15 cellular contexts compared by ENCODE assay signal in genomic region chr12:68231229-68231628, GRCh38. TPM values are rescaled to one million over a fixed set of nuclear protein-coding genes. Genes with fewer than 3 reads are reported as not detected.
"Had no signal": no experiment of that assay in that cellular context is flagged by ENCODE, and none has a peak within 500 bp of the region (broad histone marks: within the 10 kb centered on the region; RNA-seq: fewer than 3 reads in every experiment).

No MANE protein-coding gene starts in this region.

- H3K4me1 ChIP-seq: colonic mucosa had no signal

- ATAC-seq: activated naive CD8-positive, alpha-beta T cell treated with anti-CD3 and anti-CD28 coated beads, Interleukin-2, amount 50 U/mL, for 24 hours; mucosa of descending colon; naive thymus-derived CD8-positive, alpha-beta T cell had no signal

- H3K27ac ChIP-seq: colonic mucosa, esophagus squamous epithelium, neutrophil, skin epidermis, transverse colon had no signal

- H3K9me3 Mint-ChIP-seq: activated naive CD8-positive, alpha-beta T cell treated with anti-CD3 and anti-CD28 coated beads, Interleukin-2, amount 50 U/mL, for 24 hours; naive thymus-derived CD8-positive, alpha-beta T cell had no signal

- H3K36me3 ChIP-seq: colonic mucosa, esophagus squamous epithelium, neutrophil, transverse colon had no signal

- H3K27me3 ChIP-seq: colonic mucosa, esophagus squamous epithelium, neutrophil, transverse colon had no signal

- H3K36me3 Mint-ChIP-seq: naive thymus-derived CD8-positive, alpha-beta T cell had no signal

- H3K9me3 ChIP-seq: colonic mucosa, esophagus squamous epithelium, mucosa of descending colon, neutrophil, transverse colon had no signal

- DNase-seq: activated CD4-positive, CD25-positive, alpha-beta regulatory T cell treated with anti-CD3 and anti-CD28 coated beads, Interleukin-2, amount 50 U/mL, for 72 hours; activated CD8-positive, alpha-beta memory T cell treated with anti-CD3 and anti-CD28 coated beads for 24 hours; activated naive CD8-positive, alpha-beta T cell treated with anti-CD3 and anti-CD28 coated beads, Interleukin-2, amount 50 U/mL, for 24 hours; colonic mucosa; esophagus squamous epithelium; glutamatergic neuron; mucosa of descending colon; naive thymus-derived CD8-positive, alpha-beta T cell; stimulated activated CD4-positive, alpha-beta T cell treated with anti-CD3 and anti-CD28 coated beads, Interleukin-4, amount 100 ng/mL, for 4 hours; transverse colon had no signal

- H3K4me3 ChIP-seq: colonic mucosa, esophagus squamous epithelium, mucosa of descending colon, skin epidermis, transverse colon had no signal

- H3K27ac Mint-ChIP-seq: activated naive CD8-positive, alpha-beta T cell treated with anti-CD3 and anti-CD28 coated beads, Interleukin-2, amount 50 U/mL, for 24 hours; naive thymus-derived CD8-positive, alpha-beta T cell had no signal

- H3K4me3 Mint-ChIP-seq: activated naive CD8-positive, alpha-beta T cell treated with anti-CD3 and anti-CD28 coated beads, Interleukin-2, amount 50 U/mL, for 24 hours; naive thymus-derived CD8-positive, alpha-beta T cell had no signal

RNA-seq across cellular contexts. Expression of gene IL26, which starts 5.6 kb away (rescaled TPM):
- total RNA-seq: cardiac septum; colonic mucosa; mucosa of descending colon; naive thymus-derived CD8-positive, alpha-beta T cell; subcutaneous adipose tissue; transverse colon had no signal

RNA-seq across cellular contexts. Expression of gene IL22, which starts 22.2 kb away (rescaled TPM):
- total RNA-seq: cardiac septum; colonic mucosa; mucosa of descending colon; naive thymus-derived CD8-positive, alpha-beta T cell; subcutaneous adipose tissue; T-helper 2 cell treated with Interferon-gamma antibody and Interleukin-4, amounts not matched to agents 100 ng/mL and 5 ng/mL, for 36 hours; transverse colon had no signal
- polyA plus RNA-seq: naive thymus-derived CD8-positive, alpha-beta T cell had no signal
